23 cellular contexts compared by ENCODE assay signal in genomic region chr14:42000450-42000849, GRCh38.
A peak's percentile ranks its signal among the peaks of the same experiment; 100 is the strongest.
DNase-seq lines count a peak whose midpoint lies in the region; ATAC-seq, FAIRE-seq and TF ChIP-seq lines count a peak whose summit lies in the region.
"Had no signal": no experiment of that assay in that cellular context is flagged by ENCODE, and none has a peak within 500 bp of the region (broad histone marks: within the 10 kb centered on the region; RNA-seq: fewer than 3 reads in every experiment).

No MANE protein-coding gene starts in this region.

- H3K4me2 ChIP-seq in astrocyte (ENCODE audit: low read length): no peak overlapping the region

- no peaks in the 10 kb centered on the region for H3K9me3 ChIP-seq in astrocyte (ENCODE audit: insufficient read depth, low read depth, low read length)
- H3K9me3 ChIP-seq: BE2C, HAP-1 had no signal

- no peak overlapping the region for H2AFZ ChIP-seq in astrocyte (ENCODE audit: low read depth, low read length)
- H2AFZ ChIP-seq: GM23248 had no signal

- no peaks in the 10 kb centered on the region for H3K27me3 ChIP-seq in astrocyte (ENCODE audit: insufficient read depth, low read length)
- H3K27me3 ChIP-seq: BE2C had no signal

- no peak overlapping the region for H3K4me3 Mint-ChIP-seq in astrocyte (ENCODE audit: unreplicated experiment)
- no peak overlapping the region for H3K4me3 Mint-ChIP-seq in glutamatergic neuron (ENCODE audit: unreplicated experiment)
- H3K4me3 Mint-ChIP-seq: CD4-positive, CD25-positive, alpha-beta regulatory T cell; CD8-positive, alpha-beta memory T cell; IgD-negative memory B cell had no signal

- H3K4me1 Mint-ChIP-seq in astrocyte (ENCODE audit: low read depth, unreplicated experiment): peaks cover 12% of the 10 kb centered on the region
- no peaks in the 10 kb centered on the region for H3K4me1 Mint-ChIP-seq in glutamatergic neuron (ENCODE audit: low read depth, unreplicated experiment)
- H3K4me1 Mint-ChIP-seq: CD4-positive, CD25-positive, alpha-beta regulatory T cell; CD8-positive, alpha-beta memory T cell had no signal

- no peaks in the 10 kb centered on the region for H3K79me2 ChIP-seq in astrocyte (ENCODE audit: insufficient read depth, low read length)

- H3K27ac ChIP-seq in astrocyte (ENCODE audit: low read depth, low read length): no peak overlapping the region
- H3K27ac ChIP-seq: GM23248 had no signal

- peak; percentile 17 for FAIRE-seq in astrocyte (lab: Jason Lieb, UNC)
- FAIRE-seq: A204.1, GM12878, HTR-8/SVneo had no signal

- no peak for TF ChIP-seq RAD21 in Ishikawa (IDR thresholded peaks at IDR 0.05; ENCODE audit: low read depth)

- ATAC-seq in HG02763 (IDR thresholded peaks at IDR 0.05; ENCODE audit: unreplicated experiment): no peak
- ATAC-seq: GM12878 had no signal

- no peaks in the 10 kb centered on the region for H3K36me3 ChIP-seq in astrocyte (ENCODE audit: insufficient read depth, low read length)
- H3K36me3 ChIP-seq: BE2C, HAP-1 had no signal

- H3K27me3 Mint-ChIP-seq in astrocyte (ENCODE audit: low read depth, unreplicated experiment) (no peaks in the 10 kb centered on the region), glutamatergic neuron (ENCODE audit: unreplicated experiment) (no peaks in the 10 kb centered on the region)
- H3K27me3 Mint-ChIP-seq: CD4-positive, CD25-positive, alpha-beta regulatory T cell; CD8-positive, alpha-beta memory T cell; IgD-negative memory B cell had no signal

- H3K4me3 ChIP-seq in astrocyte (ENCODE audit: insufficient read depth, low read depth, low read length): no peak overlapping the region
- H3K4me3 ChIP-seq in fibroblast of mammary gland (ENCODE audit: control insufficient read depth, low read depth, low read length): no peak overlapping the region
- H3K4me3 ChIP-seq: GM12878, GM23248, HAP-1 had no signal

- no peaks in the 10 kb centered on the region for H3K4me1 ChIP-seq in astrocyte (ENCODE audit: insufficient read depth, low read length)
- H3K4me1 ChIP-seq: BE2C, HAP-1 had no signal

- no peaks in the 10 kb centered on the region for H3K36me3 Mint-ChIP-seq in astrocyte (ENCODE audit: low read depth, unreplicated experiment)
- H3K36me3 Mint-ChIP-seq in glutamatergic neuron (ENCODE audit: unreplicated experiment): no peaks in the 10 kb centered on the region
- H3K36me3 Mint-ChIP-seq: CD4-positive, CD25-positive, alpha-beta regulatory T cell; CD8-positive, alpha-beta memory T cell; IgD-negative memory B cell had no signal

- TF ChIP-seq CTCF in astrocyte (IDR thresholded peaks at IDR 0.05; ENCODE audit: insufficient read depth, low read depth, low read length) (no peak), fibroblast of mammary gland (conservative IDR thresholded peaks at IDR 0.05; ENCODE audit: control insufficient read depth, insufficient read depth, low read depth, low read length) (no peak), glutamatergic neuron (IDR thresholded peaks at IDR 0.05; ENCODE audit: partially characterized antibody, unreplicated experiment) (no peak)

- H3K9me3 Mint-ChIP-seq in astrocyte (ENCODE audit: unreplicated experiment): no peaks in the 10 kb centered on the region
- H3K9me3 Mint-ChIP-seq in glutamatergic neuron (ENCODE audit: unreplicated experiment): no peaks in the 10 kb centered on the region

- DNase-seq in HS-5 (ENCODE audit: low read depth) (peak; percentile 3), astrocyte (ENCODE audit: low read depth) (no peak), fibroblast of mammary gland (ENCODE audit: low read depth) (peak; percentile 10), HT-29 (ENCODE audit: low spot score) (no peak), glutamatergic neuron (no peak)
- DNase-seq: ACHN; BE2C; C1 segment of cervical spinal cord; CD4-positive, CD25-positive, alpha-beta regulatory T cell; CD8-positive, alpha-beta memory T cell; COR-L47; DMS 273 treated with DMSO at 0.1 percent for 48 hours; DMS53; DND-41; EL; GM23248 had no signal

- no peak for TF ChIP-seq EP300 in Ishikawa (IDR thresholded peaks at IDR 0.05; ENCODE audit: borderline replicate concordance)

- no peak overlapping the region for H3K27ac Mint-ChIP-seq in astrocyte (ENCODE audit: unreplicated experiment)
- H3K27ac Mint-ChIP-seq in glutamatergic neuron (ENCODE audit: unreplicated experiment): no peak overlapping the region
- H3K27ac Mint-ChIP-seq: CD4-positive, CD25-positive, alpha-beta regulatory T cell; CD8-positive, alpha-beta memory T cell; IgD-negative memory B cell had no signal

- H3K9ac ChIP-seq in astrocyte (ENCODE audit: low read length): no peak overlapping the region
- H3K9ac ChIP-seq: GM23248 had no signal

- H4K20me1 ChIP-seq in astrocyte (ENCODE audit: insufficient read depth, low read length): no peaks in the 10 kb centered on the region

TF ChIP-seq in Ishikawa, 13 proteins besides CTCF, POLR2A, EP300 and RAD21:
- TF ChIP-seq MAX (IDR thresholded peaks at IDR 0.05) (no peak), NFIC (IDR thresholded peaks at IDR 0.05) (peak; percentile 21; the same call in 1 of the 2 replicates), TCF12 (IDR thresholded peaks at IDR 0.05; ENCODE audit: low read depth) (no peak), ZBTB7A (IDR thresholded peaks at IDR 0.05; ENCODE audit: low read depth) (no peak), CEBPB (IDR thresholded peaks at IDR 0.05) (peak; percentile 69), EGR1 (IDR thresholded peaks at IDR 0.05) (no peak), CREB1 (IDR thresholded peaks at IDR 0.05; ENCODE audit: low read depth) (no peak), TEAD4 (IDR thresholded peaks at IDR 0.05) (peak; percentile 21; the same call in 1 of the 2 replicates), USF1 (IDR thresholded peaks at IDR 0.05) (no peak)

Comparison
In these comparisons a context has a peak if more than half of its experiments do, and no peak if none do; other contexts are left out.
1. DNase-seq: peak in HS-5 (single experiment) and fibroblast of mammary gland (single experiment); none in astrocyte (single experiment), HT-29 (single experiment) and glutamatergic neuron (single experiment).